14 cellular contexts compared by ENCODE assay signal in genomic region chr1:222586842-222587241, GRCh38. TPM values are rescaled to one million over a fixed set of nuclear protein-coding genes. Genes with fewer than 3 reads are reported as not detected.
DNase-seq lines count a peak whose midpoint lies in the region; ATAC-seq and TF ChIP-seq lines count a peak whose summit lies in the region.
"Had no signal": no experiment of that assay in that cellular context is flagged by ENCODE, and none has a peak within 500 bp of the region (broad histone marks: within the 10 kb centered on the region; RNA-seq: fewer than 3 reads in every experiment).

No MANE protein-coding gene starts in this region.

- no peaks in the 10 kb centered on the region for H3K9me3 Mint-ChIP-seq in activated naive CD4-positive, alpha-beta T cell treated with anti-CD3 and anti-CD28 coated beads, Interleukin-2, amount 50 U/mL, for 24 hours
- no peaks in the 10 kb centered on the region for H3K9me3 Mint-ChIP-seq in IgD-negative memory B cell
- no peaks in the 10 kb centered on the region for H3K9me3 Mint-ChIP-seq in activated naive CD8-positive, alpha-beta T cell treated with anti-CD3 and anti-CD28 coated beads, Interleukin-2, amount 50 U/mL, for 24 hours
- H3K9me3 Mint-ChIP-seq: HFFc6 had no signal

- H3K4me1 Mint-ChIP-seq in activated naive CD4-positive, alpha-beta T cell treated with anti-CD3 and anti-CD28 coated beads, Interleukin-2, amount 50 U/mL, for 24 hours = peaks cover 73% of the 10 kb centered on the region
- peaks cover 54 to 70% (median 68%) of the 10 kb centered on the region in 3 donors for H3K4me1 Mint-ChIP-seq in IgD-negative memory B cell
- H3K4me1 Mint-ChIP-seq in activated naive CD8-positive, alpha-beta T cell treated with anti-CD3 and anti-CD28 coated beads, Interleukin-2, amount 50 U/mL, for 24 hours = peaks cover 66% of the 10 kb centered on the region

- TF ChIP-seq EP300 in transverse colon (IDR thresholded peaks at IDR 0.05; ENCODE audit: low read depth) = no peak

- no peak for DNase-seq in activated naive CD4-positive, alpha-beta T cell treated with anti-CD3 and anti-CD28 coated beads, Interleukin-2, amount 50 U/mL, for 16 hours
- DNase-seq in activated naive CD8-positive, alpha-beta T cell treated with anti-CD3 and anti-CD28 coated beads, Interleukin-2, amount 50 U/mL, for 24 hours = no peak
- DNase-seq in transverse colon (no peak), superior temporal gyrus (ENCODE audit: extremely low spot score) (no peak), hepatic stellate cell (ENCODE audit: low spot score) (no peak)
- DNase-seq: ACHN, DMS153, HFFc6, KG1, NCI-H1930, NCI-H2171 treated with DMSO at 0.1 percent for 48 hours, RPMI8226 had no signal

- H3K27me3 ChIP-seq in transverse colon = no peaks in the 10 kb centered on the region

- in situ Hi-C loops in transverse colon (cut with MboI; ENCODE audit: low pct_ligation_motif_present in 1 of 4, low pct_unique_long_range_greater_than_20kb in 1 of 4, low sequenced_read_pairs in 3 of 4) = no loop called here

- H3K27ac ChIP-seq in transverse colon = no peak overlapping the region

- H3K9me3 ChIP-seq in transverse colon = no peaks in the 10 kb centered on the region

- H3K4me3 Mint-ChIP-seq in activated naive CD4-positive, alpha-beta T cell treated with anti-CD3 and anti-CD28 coated beads, Interleukin-2, amount 50 U/mL, for 24 hours = peak overlapping the region; percentile 72
- H3K4me3 Mint-ChIP-seq in IgD-negative memory B cell = peak overlapping the region in 3 of 4 donors; percentile 14 to 70 (median 22)
- peak overlapping the region; percentile 58 for H3K4me3 Mint-ChIP-seq in activated naive CD8-positive, alpha-beta T cell treated with anti-CD3 and anti-CD28 coated beads, Interleukin-2, amount 50 U/mL, for 24 hours
- H3K4me3 Mint-ChIP-seq: HFFc6 had no signal

- H3K27ac Mint-ChIP-seq in activated naive CD4-positive, alpha-beta T cell treated with anti-CD3 and anti-CD28 coated beads, Interleukin-2, amount 50 U/mL, for 24 hours = peak overlapping the region; percentile 79
- H3K27ac Mint-ChIP-seq in IgD-negative memory B cell = peak overlapping the region in 2 of 3 donors; percentile 47 to 71
- peak overlapping the region; percentile 66 for H3K27ac Mint-ChIP-seq in activated naive CD8-positive, alpha-beta T cell treated with anti-CD3 and anti-CD28 coated beads, Interleukin-2, amount 50 U/mL, for 24 hours
- H3K27ac Mint-ChIP-seq: HFFc6 had no signal

- H3K36me3 ChIP-seq in transverse colon = peaks cover 0 to 14% (median 5%) of the 10 kb centered on the region in 4 donors

- peak; percentile 60 for ATAC-seq in activated naive CD8-positive, alpha-beta T cell treated with anti-CD3 and anti-CD28 coated beads, Interleukin-2, amount 50 U/mL, for 24 hours

- no peak for TF ChIP-seq CTCF in transverse colon (IDR thresholded peaks at IDR 0.05)

- no peaks in the 10 kb centered on the region for H3K27me3 Mint-ChIP-seq in activated naive CD4-positive, alpha-beta T cell treated with anti-CD3 and anti-CD28 coated beads, Interleukin-2, amount 50 U/mL, for 24 hours
- no peaks in the 10 kb centered on the region for H3K27me3 Mint-ChIP-seq in IgD-negative memory B cell
- H3K27me3 Mint-ChIP-seq in activated naive CD8-positive, alpha-beta T cell treated with anti-CD3 and anti-CD28 coated beads, Interleukin-2, amount 50 U/mL, for 24 hours = no peaks in the 10 kb centered on the region

- H3K4me1 ChIP-seq in transverse colon = peaks cover 8 to 25% (median 14%) of the 10 kb centered on the region in 4 donors

- WGBS in transverse colon (ENCODE audit: low coverage in 1 of 2), 2 donors = 88% methylated on average over 2 of the region's 2 CpGs

- H3K4me3 ChIP-seq in transverse colon = no peak overlapping the region

- H3K36me3 Mint-ChIP-seq in activated naive CD4-positive, alpha-beta T cell treated with anti-CD3 and anti-CD28 coated beads, Interleukin-2, amount 50 U/mL, for 24 hours = peaks cover 30% of the 10 kb centered on the region
- H3K36me3 Mint-ChIP-seq in IgD-negative memory B cell = peaks cover 8% of the 10 kb centered on the region
- peaks cover 53% of the 10 kb centered on the region for H3K36me3 Mint-ChIP-seq in activated naive CD8-positive, alpha-beta T cell treated with anti-CD3 and anti-CD28 coated beads, Interleukin-2, amount 50 U/mL, for 24 hours (ENCODE audit: low read depth)

- no peak for TF ChIP-seq POLR2A in transverse colon (IDR thresholded peaks at IDR 0.05)

- intact Hi-C loops in transverse colon (cut with DNase I; ENCODE audit: low total_unique reads) = no loop called here

RNA-seq across cellular contexts. Expression of gene TAF1A, which starts 2.9 kb away (rescaled TPM):
- 13.9 TPM for polyA plus RNA-seq in IgD-negative memory B cell
- 10 to 100 TPM in 1 of 4 donors, 1 to 10 TPM in 3; 2.2 to 10.1 (median 4.1) TPM for total RNA-seq in transverse colon

RNA-seq across cellular contexts. Expression of gene MIA3, which starts 31.1 kb away (rescaled TPM):
- 61.3 TPM for polyA plus RNA-seq in IgD-negative memory B cell
- total RNA-seq in transverse colon = 100 to 1,000 TPM in 1 of 4 donors, 10 to 100 TPM in 3; 39.2 to 185 (median 49.1) TPM

RNA-seq across cellular contexts. Expression of gene HHIPL2, which starts 38.9 kb away (rescaled TPM):
- not detected for polyA plus RNA-seq in IgD-negative memory B cell
- under 1 TPM in 2 of 4 donors, not detected in 2; 0.32 to 0.41 TPM for total RNA-seq in transverse colon

Comparison
In these comparisons a context has a peak if more than half of its experiments do, and no peak if none do; other contexts are left out.
1. H3K4me3 Mint-ChIP-seq: peak in every context shown above with its lines; median percentile 72 in activated naive CD4-positive, alpha-beta T cell treated with anti-CD3 and anti-CD28 coated beads, Interleukin-2, amount 50 U/mL, for 24 hours; 58 in activated naive CD8-positive, alpha-beta T cell treated with anti-CD3 and anti-CD28 coated beads, Interleukin-2, amount 50 U/mL, for 24 hours; 22 in IgD-negative memory B cell.